Comparison of ENCODE assay signal across 17 cellular contexts in the genomic region with DNA sequence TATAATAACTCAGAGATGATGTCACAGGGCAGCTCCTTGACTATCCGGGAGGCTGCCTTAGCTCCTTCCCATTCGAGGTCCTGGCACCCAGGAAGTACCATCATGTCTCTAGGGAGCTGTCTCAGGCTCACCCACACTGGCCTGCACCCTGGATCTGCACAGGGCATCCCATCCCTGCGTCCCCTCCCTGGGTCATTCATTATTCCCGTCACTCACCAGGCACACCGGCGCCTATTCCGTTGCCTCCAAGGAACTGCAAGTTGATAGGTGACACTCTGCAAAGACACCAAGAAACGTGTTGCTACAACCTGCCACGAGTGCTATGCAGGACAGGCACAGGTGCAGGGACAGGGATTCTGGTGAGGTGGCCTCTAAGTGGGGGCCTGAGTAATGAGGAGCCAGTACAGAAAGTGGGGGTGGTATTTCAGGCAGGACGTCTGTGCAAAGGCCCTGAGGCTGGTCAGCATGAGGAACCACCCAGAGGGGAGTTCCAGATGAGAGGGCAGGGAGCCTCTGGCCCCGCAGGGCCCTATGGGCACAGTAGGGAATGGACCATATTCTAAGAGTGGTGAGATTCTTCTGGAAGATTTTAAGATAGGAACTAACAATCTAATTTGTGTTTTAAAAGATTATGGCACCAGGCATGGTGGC.
"Had no signal": no experiment of that assay in that cellular context is flagged by ENCODE, and none has a peak within 500 bp of the region (broad histone marks: within the 10 kb centered on the region; RNA-seq: fewer than 3 reads in every experiment).

No MANE protein-coding gene starts in this region.

- H3K4me1 ChIP-seq: neural progenitor cell, pancreas, thyroid gland had no signal

- H3K36me3 ChIP-seq: neural progenitor cell, pancreas, thyroid gland had no signal

- H3K4me3 ChIP-seq: dorsolateral prefrontal cortex, lung, mucosa of descending colon, neural progenitor cell, pancreas, thyroid gland had no signal

- DNase-seq: dorsolateral prefrontal cortex; effector CD4-positive, alpha-beta T cell; kidney; mucosa of descending colon; naive thymus-derived CD4-positive, alpha-beta T cell; nucleus accumbens; stimulated activated CD4-positive, alpha-beta T cell treated with anti-CD3 and anti-CD28 coated beads, Interleukin-4, amount 100 ng/mL, for 1 hour; stimulated activated CD8-positive, alpha-beta memory T cell treated with anti-CD3 and anti-CD28 coated beads, Interleukin-4, amount 100 ng/mL, for 48 hours; stimulated activated naive CD4-positive, alpha-beta T cell; stimulated activated naive CD8-positive, alpha-beta T cell treated with anti-CD3 and anti-CD28 coated beads, Interleukin-15, amount 100 ng/mL, for 72 hours; thyroid gland; trophoblast cell had no signal

- ATAC-seq: left lobe of liver; mucosa of descending colon; naive thymus-derived CD4-positive, alpha-beta T cell; pancreas; sciatic nerve; stimulated activated naive CD8-positive, alpha-beta T cell treated with anti-CD3 and anti-CD28 coated beads, Interleukin-15, amount 100 ng/mL, for 72 hours had no signal

- H2AFZ ChIP-seq: neural progenitor cell had no signal

- H3K4me2 ChIP-seq: neural progenitor cell had no signal

- H3K9me3 ChIP-seq: mucosa of descending colon, pancreas, thyroid gland had no signal

- H3K9ac ChIP-seq: neural progenitor cell had no signal

- H3K27me3 ChIP-seq: neural progenitor cell, pancreas, thyroid gland had no signal

- H3K27ac ChIP-seq: dorsolateral prefrontal cortex, neural progenitor cell, pancreas, thyroid gland had no signal
